9 cellular contexts compared by ENCODE assay signal in the genomic region with DNA sequence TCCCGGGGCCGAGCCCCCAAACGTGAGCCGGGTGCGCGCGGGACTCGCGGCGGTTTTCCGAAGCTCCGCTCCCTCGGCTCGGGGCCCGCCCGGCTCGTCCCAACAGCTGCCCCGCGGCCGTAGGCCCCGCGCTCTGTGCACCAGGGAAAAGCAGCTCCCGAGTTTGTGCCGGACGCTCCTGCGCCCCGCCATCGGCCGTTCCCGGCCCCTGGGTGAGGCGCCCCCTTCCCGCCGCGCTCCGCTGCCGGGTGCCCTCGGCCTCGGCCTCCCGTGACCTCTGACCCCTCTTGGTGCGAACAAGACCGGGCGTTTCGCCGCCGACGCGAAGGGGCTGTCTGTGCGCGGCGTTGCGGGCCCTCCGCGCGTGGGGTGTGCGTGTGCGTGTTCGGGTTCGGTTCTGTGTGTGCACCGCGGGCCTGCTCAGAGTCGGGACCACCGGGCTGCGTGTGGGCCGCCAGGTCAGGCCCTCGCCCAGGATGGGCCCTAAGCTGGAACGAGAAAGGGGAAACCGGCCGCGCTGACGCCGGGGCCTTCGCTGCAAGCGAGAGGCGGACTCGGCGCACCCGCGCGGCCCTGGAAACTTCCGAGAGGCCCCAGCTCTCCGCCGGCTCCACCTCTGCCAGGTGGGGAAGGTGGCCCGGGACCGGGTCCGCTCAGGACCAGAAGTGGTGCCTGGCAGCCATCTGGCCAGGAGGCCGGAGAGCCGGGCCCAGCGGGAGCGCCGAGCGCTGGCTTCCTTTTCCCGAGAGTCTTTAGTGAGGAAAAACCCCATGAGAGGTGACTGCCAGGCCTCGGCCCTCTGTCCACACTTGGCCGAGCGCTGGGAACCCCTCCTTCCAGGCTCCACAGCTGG.
DNase-seq lines count a peak whose midpoint lies in the region.
"Had no signal": no experiment of that assay in that cellular context is flagged by ENCODE, and none has a peak within 500 bp of the region (broad histone marks: within the 10 kb centered on the region; RNA-seq: fewer than 3 reads in every experiment).

No MANE protein-coding gene starts in this region.

- no peaks in the 10 kb centered on the region for H3K9me3 ChIP-seq in ES-I3 (ENCODE audit: control insufficient read depth, insufficient read depth, low read length)

- peak overlapping the region; percentile 25; the same call in 1 of the 2 replicates for H3K9ac ChIP-seq in ES-I3 (ENCODE audit: low read depth, low read length)

- peak overlapping the region; percentile 69 for H3K27ac ChIP-seq in cingulate gyrus (ENCODE audit: low read depth, low read length)

- H3K4me3 ChIP-seq in skeletal muscle cell (ENCODE audit: low read depth, low read length) = peak overlapping the region; percentile 29

- DNase-seq in kidney tubule cell (ENCODE audit: low spot score) = peak; percentile 30
- no peak for DNase-seq in skeletal muscle cell (ENCODE audit: low read depth)
- DNase-seq in stimulated activated CD4-positive, alpha-beta T cell treated with anti-CD3 and anti-CD28 coated beads, Interleukin-2, amount 100 ng/mL, for 48 hours = no peak
- DNase-seq in activated effector memory CD4-positive, alpha-beta T cell treated with anti-CD3 and anti-CD28 coated beads, Interleukin-2, amount 50 U/mL, for 16 hours = no peak
- DNase-seq in C1 segment of cervical spinal cord (lab: John Stamatoyannopoulos, UW) = no peak
- DNase-seq in NCI-H446 treated with DMSO at 0.1 percent for 48 hours (lab: John Stamatoyannopoulos, UW) = no peak
- DNase-seq: DND-41 had no signal

- H3K4me1 ChIP-seq in ES-I3 (ENCODE audit: insufficient read depth, low read length) = peaks cover 12% of the 10 kb centered on the region; the same call in 1 of the 2 replicates

- H3K36me3 ChIP-seq in ES-I3 (ENCODE audit: insufficient read depth, low read length) = no peaks in the 10 kb centered on the region
